Comparison of ENCODE assay signal across 9 cellular contexts in genomic region chr6:116447496-116448011, GRCh38. TPM values are rescaled to one million over a fixed set of nuclear protein-coding genes. Genes with fewer than 3 reads are reported as not detected.
A peak's percentile ranks its signal among the peaks of the same experiment; 100 is the strongest.
DNase-seq lines count a peak whose midpoint lies in the region; ATAC-seq and TF ChIP-seq lines count a peak whose summit lies in the region.
"Had no signal": no experiment of that assay in that cellular context is flagged by ENCODE, and none has a peak within 500 bp of the region (broad histone marks: within the 10 kb centered on the region; RNA-seq: fewer than 3 reads in every experiment).

No MANE protein-coding gene starts in this region.

- no peak for TF ChIP-seq CTCF in NB4 (IDR thresholded peaks at IDR 0.05; ENCODE audit: low read depth, low read length)
- TF ChIP-seq CTCF in chondrocyte (IDR thresholded peaks at IDR 0.05), result peak; percentile 70
- TF ChIP-seq CTCF in omental fat pad (IDR thresholded peaks at IDR 0.05), result no peak

- peak overlapping the region; percentile 99 for H3K27ac Mint-ChIP-seq in chondrocyte (ENCODE audit: unreplicated experiment)

- H3K4me3 Mint-ChIP-seq in chondrocyte (ENCODE audit: unreplicated experiment), result peak overlapping the region; percentile 19

- no peak overlapping the region for H3K4me3 ChIP-seq in NB4 (ENCODE audit: low read depth, low read length)

- TF ChIP-seq POLR2A in NB4 (IDR thresholded peaks at IDR 0.05; ENCODE audit: extremely low read depth, insufficient read length), result no peak

- peaks cover 55% of the 10 kb centered on the region for H3K4me1 Mint-ChIP-seq in chondrocyte (ENCODE audit: low read depth)

- DNase-seq in GM03348 (ENCODE audit: low spot score), result peak; percentile 86
- peak; percentile 83 for DNase-seq in NB4 (ENCODE audit: low read depth)
- no peak for DNase-seq in chondrocyte (ENCODE audit: low spot score)
- DNase-seq in omental fat pad (ENCODE audit: low spot score), result no peak
- DNase-seq in medulla oblongata (ENCODE audit: extremely low spot score), result no peak
- no peak for DNase-seq in activated CD4-positive, alpha-beta T cell treated with anti-CD3 and anti-CD28 coated beads for 4 hours
- DNase-seq: left colon had no signal

- ATAC-seq in omental fat pad (ENCODE audit: low FRiP score) (peak; percentile 89), GM18519 (IDR thresholded peaks at IDR 0.05; ENCODE audit: low FRiP score, unreplicated experiment) (no peak), GM18907 (IDR thresholded peaks at IDR 0.05; ENCODE audit: unreplicated experiment) (no peak)
- ATAC-seq: left colon had no signal

- no peaks in the 10 kb centered on the region for H3K36me3 Mint-ChIP-seq in chondrocyte (ENCODE audit: low read depth)

- no peaks in the 10 kb centered on the region for H3K9me3 Mint-ChIP-seq in chondrocyte (ENCODE audit: low read depth)

- no peaks in the 10 kb centered on the region for H3K27me3 Mint-ChIP-seq in chondrocyte (ENCODE audit: low read depth)

RNA-seq across cellular contexts. Expression of gene CALHM6, which starts 13.6 kb away (rescaled TPM):
- total RNA-seq in chondrocyte, result 1.9 to 3.6 TPM (median 2.7 TPM) in 3 replicates
- 1 to 10 TPM; 1.6 to 9.5 (median 5.3) TPM for total RNA-seq in omental fat pad

Comparison
In these comparisons a context has a peak if more than half of its experiments do, and no peak if none do; other contexts are left out.
1. DNase-seq: peak in GM03348 (single experiment) and NB4 (single experiment); none in chondrocyte (single experiment), omental fat pad (single experiment), medulla oblongata (single experiment) and activated CD4-positive, alpha-beta T cell treated with anti-CD3 and anti-CD28 coated beads for 4 hours (0 of 2).